Comparison of ENCODE assay signal across 14 cellular contexts in the genomic region with DNA sequence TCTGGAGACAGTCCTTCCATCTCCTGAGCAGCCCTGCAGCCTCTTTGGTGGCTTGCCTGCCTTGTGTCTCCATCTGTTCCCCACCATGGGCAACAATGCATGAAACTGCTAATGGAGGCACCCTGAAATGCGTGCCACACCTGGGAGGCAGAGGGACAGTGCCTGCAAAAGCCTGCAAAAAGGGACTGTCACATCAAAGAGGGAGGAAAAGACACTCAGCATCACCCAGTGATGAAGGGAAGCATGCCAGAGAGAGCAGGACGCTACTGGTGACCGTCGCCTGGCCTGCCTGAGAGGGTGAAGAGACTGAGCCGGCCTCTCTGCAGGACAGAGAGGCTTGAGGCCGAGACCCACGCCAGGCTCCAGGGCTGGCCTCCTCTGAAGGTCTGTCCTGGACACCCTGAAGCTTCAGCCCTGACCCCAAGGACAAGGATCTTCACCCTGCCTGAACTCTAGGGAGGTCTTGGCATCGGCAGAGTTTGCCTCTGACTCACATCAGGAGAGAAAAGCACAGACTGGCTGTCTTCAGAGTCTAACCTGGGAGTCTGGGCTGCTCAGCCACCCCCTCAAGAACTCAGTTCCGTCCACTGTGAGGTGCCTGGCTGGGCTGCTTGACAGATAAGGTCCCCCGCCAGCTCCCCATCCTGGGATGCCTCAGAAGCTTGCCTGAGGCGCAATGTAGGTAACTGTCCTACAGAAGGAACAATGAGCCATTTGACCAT. TPM values are rescaled to one million over a fixed set of nuclear protein-coding genes. Genes with fewer than 3 reads are reported as not detected.
DNase-seq lines count a peak whose midpoint lies in the region; ATAC-seq and TF ChIP-seq lines count a peak whose summit lies in the region.
"Had no signal": no experiment of that assay in that cellular context is flagged by ENCODE, and none has a peak within 500 bp of the region (broad histone marks: within the 10 kb centered on the region; RNA-seq: fewer than 3 reads in every experiment).

No MANE protein-coding gene starts in this region.

- TF ChIP-seq CTCF in DOHH2 (IDR thresholded peaks at IDR 0.05; ENCODE audit: low read depth, low read length, poor library complexity, severe bottlenecking) (no peak), osteoblast (IDR thresholded peaks at IDR 0.05; ENCODE audit: extremely low read depth, low read depth, low read length) (no peak)

- CTCF ChIA-PET in activated naive CD4-positive, alpha-beta T cell treated with anti-CD3 and anti-CD28 coated beads for 36 hours (lab: Charles Lee) = no interaction called here

- no peak overlapping the region for H3K27ac Mint-ChIP-seq in activated naive CD4-positive, alpha-beta T cell treated with anti-CD3 and anti-CD28 coated beads for 36 hours
- H3K27ac Mint-ChIP-seq: stimulated activated naive CD8-positive, alpha-beta T cell treated with anti-CD3 and anti-CD28 coated beads, Interleukin-15, Interleukin-2, amounts not matched to agents 100 ng/mL and 50 ng/mL, for 24 hours had no signal

- DNase-seq in islet precursor cell = peak; percentile 73
- DNase-seq in osteoblast (ENCODE audit: insufficient read length, low spot score, missing footprints) = no peak
- no peak for DNase-seq in hippocampal formation (lab: John Stamatoyannopoulos, UW)
- DNase-seq in activated naive CD4-positive, alpha-beta T cell treated with anti-CD3 and anti-CD28 coated beads for 36 hours = no peak
- DNase-seq: activated CD4-positive, CD25-positive, alpha-beta regulatory T cell treated with anti-CD3 and anti-CD28 coated beads, Interleukin-2, amount 50 U/mL, for 72 hours; activated naive CD4-positive, alpha-beta T cell; Karpas-422; left cardiac atrium had no signal

- H3K27me3 Mint-ChIP-seq in activated naive CD4-positive, alpha-beta T cell treated with anti-CD3 and anti-CD28 coated beads for 36 hours (ENCODE audit: low read depth) = no peaks in the 10 kb centered on the region
- H3K27me3 Mint-ChIP-seq: stimulated activated naive CD8-positive, alpha-beta T cell treated with anti-CD3 and anti-CD28 coated beads, Interleukin-15, Interleukin-2, amounts not matched to agents 100 ng/mL and 50 ng/mL, for 24 hours had no signal

- peaks cover 96% of the 10 kb centered on the region for H3K79me2 ChIP-seq in DOHH2 (ENCODE audit: control insufficient read depth, low read length)
- peaks cover 64% of the 10 kb centered on the region for H3K79me2 ChIP-seq in osteoblast (ENCODE audit: insufficient read depth, low read length)

- H3K4me3 ChIP-seq in DOHH2 (ENCODE audit: low read length) (no peak overlapping the region), osteoblast (ENCODE audit: insufficient read depth, low read length) (no peak overlapping the region)

- H3K9me2 ChIP-seq in DOHH2 (replicated peaks; ENCODE audit: control insufficient read depth, low read length) = no peaks in the 10 kb centered on the region

- H4K20me1 ChIP-seq in DOHH2 (ENCODE audit: control insufficient read depth, insufficient read depth, low read depth, low read length) = peaks cover 27% of the 10 kb centered on the region
- H4K20me1 ChIP-seq in osteoblast (ENCODE audit: insufficient read depth, low read length) = peaks cover 50% of the 10 kb centered on the region

- H3K27me3 ChIP-seq in DOHH2 (ENCODE audit: control insufficient read depth, low read length) = no peaks in the 10 kb centered on the region
- no peaks in the 10 kb centered on the region for H3K27me3 ChIP-seq in osteoblast (ENCODE audit: insufficient read depth, low read length)

- H3K9me3 Mint-ChIP-seq in activated naive CD4-positive, alpha-beta T cell treated with anti-CD3 and anti-CD28 coated beads for 36 hours = no peaks in the 10 kb centered on the region
- H3K9me3 Mint-ChIP-seq: neural crest cell; stimulated activated naive CD8-positive, alpha-beta T cell treated with anti-CD3 and anti-CD28 coated beads, Interleukin-15, Interleukin-2, amounts not matched to agents 100 ng/mL and 50 ng/mL, for 24 hours had no signal

- H3K36me3 ChIP-seq in DOHH2 (ENCODE audit: control insufficient read depth, low read length) = no peaks in the 10 kb centered on the region
- no peaks in the 10 kb centered on the region for H3K36me3 ChIP-seq in osteoblast (ENCODE audit: insufficient read depth, low read length)

- H3K4me2 ChIP-seq in DOHH2 (ENCODE audit: low read length) (peak overlapping the region; percentile 4; the same call in 1 of the 2 replicates), osteoblast (ENCODE audit: insufficient read depth, low read length) (no peak overlapping the region)

- no peak overlapping the region for H3K4me3 Mint-ChIP-seq in activated naive CD4-positive, alpha-beta T cell treated with anti-CD3 and anti-CD28 coated beads for 36 hours
- H3K4me3 Mint-ChIP-seq: neural crest cell; stimulated activated naive CD8-positive, alpha-beta T cell treated with anti-CD3 and anti-CD28 coated beads, Interleukin-15, Interleukin-2, amounts not matched to agents 100 ng/mL and 50 ng/mL, for 24 hours had no signal

- no peak overlapping the region for H2AFZ ChIP-seq in osteoblast (ENCODE audit: low read length)

- intact Hi-C loops in activated naive CD4-positive, alpha-beta T cell treated with anti-CD3 and anti-CD28 coated beads for 36 hours (cut with micrococcal nuclease) = no loop called here

- H3F3A ChIP-seq in DOHH2 (ENCODE audit: control insufficient read depth, insufficient read depth) = 0 out of 2 replicates have a peak, but pooled peaks cover 3% of the 10 kb centered on the region

- peaks cover 3% of the 10 kb centered on the region for H3K36me3 Mint-ChIP-seq in activated naive CD4-positive, alpha-beta T cell treated with anti-CD3 and anti-CD28 coated beads for 36 hours (ENCODE audit: low read depth)

- H3K4me1 Mint-ChIP-seq in activated naive CD4-positive, alpha-beta T cell treated with anti-CD3 and anti-CD28 coated beads for 36 hours (ENCODE audit: low read depth) = peaks cover 46% of the 10 kb centered on the region

- H3K4me1 ChIP-seq in DOHH2 (ENCODE audit: control insufficient read depth, low read length) (peaks cover 42% of the 10 kb centered on the region), osteoblast (ENCODE audit: insufficient read depth, low read length) (peaks cover 25% of the 10 kb centered on the region)

- H3K27ac ChIP-seq in DOHH2 (ENCODE audit: low read depth, low read length) (no peak overlapping the region), osteoblast (ENCODE audit: low read depth, low read length) (no peak overlapping the region)

- ATAC-seq in GM19035 (IDR thresholded peaks at IDR 0.05; ENCODE audit: unreplicated experiment) = peak; percentile 3
- peak; percentile 5 for ATAC-seq in HG03521 (IDR thresholded peaks at IDR 0.05; ENCODE audit: unreplicated experiment)
- ATAC-seq in HG02981 (IDR thresholded peaks at IDR 0.05; ENCODE audit: unreplicated experiment) = no peak

- no peaks in the 10 kb centered on the region for H3K9me3 ChIP-seq in DOHH2 (ENCODE audit: control insufficient read depth, insufficient read depth, low read length)
- H3K9me3 ChIP-seq in osteoblast (ENCODE audit: low read depth, low read length) = no peaks in the 10 kb centered on the region

RNA-seq across cellular contexts. Expression of gene ACSL1, which starts 8.1 kb away (rescaled TPM):
- 57.5 and 61.0 TPM in 2 replicates for total RNA-seq in osteoblast
- 10 to 100 TPM; 29.8 to 31.9 TPM for total RNA-seq in activated naive CD4-positive, alpha-beta T cell treated with anti-CD3 and anti-CD28 coated beads for 36 hours
